33 cellular contexts compared by ENCODE assay signal in genomic region chr10:208616-209015, GRCh38.
DNase-seq lines count a peak whose midpoint lies in the region; ATAC-seq, FAIRE-seq and TF ChIP-seq lines count a peak whose summit lies in the region.
"Had no signal": no experiment of that assay in that cellular context is flagged by ENCODE, and none has a peak within 500 bp of the region (broad histone marks: within the 10 kb centered on the region; RNA-seq: fewer than 3 reads in every experiment).

No MANE protein-coding gene starts in this region.

- H2BK120ac ChIP-seq in trophoblast cell (ENCODE audit: insufficient read depth, low read length, poor library complexity) = no peak overlapping the region

- no peaks in the 10 kb centered on the region for H3F3A ChIP-seq in PC-9 (ENCODE audit: insufficient read depth, low read depth)

- ATAC-seq in foreskin keratinocyte (peak; percentile 29), right cardiac atrium (no peak)
- ATAC-seq: A549; CD8-positive, alpha-beta T cell had no signal

- no peaks in the 10 kb centered on the region for H3K27me3 ChIP-seq in bronchial epithelial cell (ENCODE audit: control insufficient read depth, insufficient read depth, low read length)
- no peaks in the 10 kb centered on the region for H3K27me3 ChIP-seq in foreskin keratinocyte
- H3K27me3 ChIP-seq in trophoblast cell (ENCODE audit: insufficient read depth, low read length) = no peaks in the 10 kb centered on the region
- H3K27me3 ChIP-seq in right cardiac atrium (ENCODE audit: control insufficient read depth, insufficient read depth) = no peaks in the 10 kb centered on the region
- H3K27me3 ChIP-seq in PC-9 (ENCODE audit: insufficient read depth, low read depth) = no peaks in the 10 kb centered on the region
- H3K27me3 ChIP-seq: BE2C; BLaER1; BLaER1 treated with 17β-estradiol and CSF1 and Interleukin-3, amounts not matched to agents 10 nM and 100 nM had no signal

- POLR2A ChIA-PET in PC-9 (lab: Charles Lee; ENCODE audit: unreplicated experiment) = no interaction called here

- no peak overlapping the region for H3K4me2 ChIP-seq in trophoblast cell (ENCODE audit: low read length)
- H3K4me2 ChIP-seq in PC-9 = no peak overlapping the region
- H3K4me2 ChIP-seq: A549; BLaER1; BLaER1 treated with 17β-estradiol and CSF1 and Interleukin-3, amounts not matched to agents 10 nM and 100 nM had no signal

- no peak overlapping the region for H4K8ac ChIP-seq in trophoblast cell (ENCODE audit: low read depth, low read length)

- H2BK5ac ChIP-seq in trophoblast cell (ENCODE audit: low read depth, low read length, poor library complexity) = no peak overlapping the region

- H2BK12ac ChIP-seq in trophoblast cell (ENCODE audit: low read length) = no peak overlapping the region

- no peak overlapping the region for H3K14ac ChIP-seq in trophoblast cell (ENCODE audit: low read length)

- no CpG with 5 or more reads among the region's 4 CpGs for WGBS in trophoblast cell (ENCODE audit: extremely low coverage, insufficient coverage, insufficient read length)
- WGBS in right cardiac atrium = 90% methylated on average over 4 of the region's 4 CpGs

- no peak for FAIRE-seq in bronchial epithelial cell (lab: Jason Lieb, UNC)
- FAIRE-seq: A204.1, D721Med had no signal

- no TSS peak for BruUV-seq in PC-9 (replicated peaks; lab: Mats Ljungman, UMichigan)

- no peak overlapping the region for H3K18ac ChIP-seq in trophoblast cell (ENCODE audit: low read length)

- H3K79me2 ChIP-seq in trophoblast cell (ENCODE audit: control insufficient read depth, insufficient read depth, low read length, poor library complexity) = no peaks in the 10 kb centered on the region
- no peaks in the 10 kb centered on the region for H3K79me2 ChIP-seq in PC-9 (ENCODE audit: low read depth)

- no peaks in the 10 kb centered on the region for H3K9me2 ChIP-seq in PC-9 (ENCODE audit: insufficient read depth)

- DNase-seq in bronchial epithelial cell (ENCODE audit: low read depth) (peak; percentile 74), epithelial cell of esophagus (ENCODE audit: low read depth) (peak; percentile 75), foreskin keratinocyte (peak; percentile 29 to 57), trophoblast cell (no peak), SIG-M5 treated with dmso at 0.1 percent for 504 hours (lab: John Stamatoyannopoulos, UW; ENCODE audit: unreplicated experiment) (no peak), right cardiac atrium (no peak), PC-9 (no peak), NCI-H345 treated with DMSO at 0.1 percent for 48 hours (lab: John Stamatoyannopoulos, UW; ENCODE audit: unreplicated experiment) (no peak)
- DNase-seq: 8988T; BE2C; C1 segment of cervical spinal cord; Caco-2; Calu3; CD4-positive, alpha-beta memory T cell; CD4-positive, alpha-beta T cell; CD4-positive, CD25-positive, alpha-beta regulatory T cell; CD8-positive, alpha-beta memory T cell; CD8-positive, alpha-beta T cell; COR-L47; DMS 273 treated with DMSO at 0.1 percent for 48 hours; DMS153; DMS53; DMS79; DMS79 treated with DMSO at 0.1 percent for 48 hours; DND-41; EL had no signal

- H3K23ac ChIP-seq in trophoblast cell (ENCODE audit: low read length) = no peak overlapping the region

- H3K9me3 ChIP-seq in trophoblast cell (ENCODE audit: insufficient read depth, low read depth, low read length) (no peaks in the 10 kb centered on the region), right cardiac atrium (ENCODE audit: control insufficient read depth, low read length) (no peaks in the 10 kb centered on the region), PC-9 (ENCODE audit: insufficient read depth, low read depth) (no peaks in the 10 kb centered on the region)
- H3K9me3 ChIP-seq: A549, BE2C, BLaER1, Caco-2 had no signal

- peaks cover 7% of the 10 kb centered on the region for H3K4me1 ChIP-seq in foreskin keratinocyte
- H3K4me1 ChIP-seq in trophoblast cell (ENCODE audit: control insufficient read depth in 1 of 2, insufficient read depth in 2 of 2, low read length in 2 of 2) = peaks cover 0 to 2% of the 10 kb centered on the region in 2 experiments
- no peaks in the 10 kb centered on the region for H3K4me1 ChIP-seq in right cardiac atrium (ENCODE audit: control insufficient read depth, insufficient read depth, low read length)
- H3K4me1 ChIP-seq in PC-9 (replicated peaks; ENCODE audit: insufficient read depth) = no peaks in the 10 kb centered on the region
- H3K4me1 ChIP-seq: A549; BE2C; BLaER1; BLaER1 treated with 17β-estradiol and CSF1 and Interleukin-3, amounts not matched to agents 10 nM and 100 nM; Caco-2 had no signal

- H3K36me3 ChIP-seq in bronchial epithelial cell (ENCODE audit: control insufficient read depth, insufficient read depth, low read length) = peaks cover 2% of the 10 kb centered on the region
- H3K36me3 ChIP-seq in trophoblast cell (ENCODE audit: control insufficient read depth in 1 of 2, insufficient read depth in 2 of 2, low read length in 2 of 2) = peaks cover 0 to 4% of the 10 kb centered on the region in 2 experiments
- no peaks in the 10 kb centered on the region for H3K36me3 ChIP-seq in PC-9 (ENCODE audit: low read depth)

- no peak overlapping the region for H2AK5ac ChIP-seq in trophoblast cell (ENCODE audit: low read length)

- 0 out of 2 replicates have a peak, but pooled peaks cover 3% of the 10 kb centered on the region for H4K20me1 ChIP-seq in PC-9 (ENCODE audit: insufficient read depth)
- H4K20me1 ChIP-seq: BLaER1; BLaER1 treated with 17β-estradiol and CSF1 and Interleukin-3, amounts not matched to agents 10 nM and 100 nM had no signal

- no peak overlapping the region for H4K91ac ChIP-seq in trophoblast cell (ENCODE audit: low read depth, low read length)

- intact Hi-C loops in right cardiac atrium (cut with DNase I) = no loop called here
- intact Hi-C loops in PC-9 (cut with micrococcal nuclease; ENCODE audit: unreplicated experiment) = no loop called here

- CTCF ChIA-PET in PC-9 (lab: Charles Lee) = no interaction called here

- H3K79me1 ChIP-seq in trophoblast cell (ENCODE audit: low read length) = no peaks in the 10 kb centered on the region

- H2AFZ ChIP-seq in trophoblast cell (ENCODE audit: insufficient read depth, low read length, poor library complexity) (no peak overlapping the region), PC-9 (no peak overlapping the region)

- H3K4me3 ChIP-seq in bronchial epithelial cell (ENCODE audit: low read depth, low read length) = no peak overlapping the region
- no peak overlapping the region for H3K4me3 ChIP-seq in epithelial cell of esophagus (ENCODE audit: low read length)
- no peak overlapping the region for H3K4me3 ChIP-seq in trophoblast cell (ENCODE audit: low read depth, low read length)
- H3K4me3 ChIP-seq in right cardiac atrium (ENCODE audit: low read length) = no peak overlapping the region
- H3K4me3 ChIP-seq in PC-9 = no peak overlapping the region
- H3K4me3 ChIP-seq: A549; BLaER1; BLaER1 treated with 17β-estradiol and CSF1 and Interleukin-3, amounts not matched to agents 10 nM and 100 nM had no signal

- TF ChIP-seq CTCF in bronchial epithelial cell (IDR thresholded peaks at IDR 0.05; ENCODE audit: insufficient read depth, low read length, severe bottlenecking) = no peak
- TF ChIP-seq CTCF in epithelial cell of esophagus (IDR thresholded peaks at IDR 0.05; ENCODE audit: insufficient read depth, low read depth, low read length, missing control alignments) = no peak
- TF ChIP-seq CTCF in foreskin keratinocyte (conservative IDR thresholded peaks at IDR 0.05) = no peak
- no peak for TF ChIP-seq CTCF in PC-9 (conservative IDR thresholded peaks at IDR 0.05)

- H3K4ac ChIP-seq in trophoblast cell (ENCODE audit: low read depth, low read length) = no peak overlapping the region

- no peak overlapping the region for H4K12ac ChIP-seq in trophoblast cell (ENCODE audit: low read depth, low read length)

- H3K9ac ChIP-seq in trophoblast cell (ENCODE audit: low read length) = peak overlapping the region; percentile 9
- H3K9ac ChIP-seq: BLaER1; BLaER1 treated with 17β-estradiol and CSF1 and Interleukin-3, amounts not matched to agents 10 nM and 100 nM had no signal

- H3K27ac ChIP-seq in foreskin keratinocyte (no peak overlapping the region), trophoblast cell (ENCODE audit: low read depth, low read length) (no peak overlapping the region), right cardiac atrium (ENCODE audit: low read length) (no peak overlapping the region), PC-9 (no peak overlapping the region)
- H3K27ac ChIP-seq: 22Rv1; A549; BLaER1; BLaER1 treated with 17β-estradiol and CSF1 and Interleukin-3, amounts not matched to agents 10 nM and 100 nM; C4-2B had no signal

Comparison
In these comparisons a context has a peak if more than half of its experiments do, and no peak if none do; other contexts are left out.
1. DNase-seq: peak in bronchial epithelial cell (single experiment), epithelial cell of esophagus (single experiment) and foreskin keratinocyte (2 of 2); none in trophoblast cell (0 of 2), SIG-M5 treated with dmso at 0.1 percent for 504 hours (single experiment), right cardiac atrium (0 of 3), PC-9 (0 of 2) and NCI-H345 treated with DMSO at 0.1 percent for 48 hours (single experiment).